In the genomic region with DNA sequence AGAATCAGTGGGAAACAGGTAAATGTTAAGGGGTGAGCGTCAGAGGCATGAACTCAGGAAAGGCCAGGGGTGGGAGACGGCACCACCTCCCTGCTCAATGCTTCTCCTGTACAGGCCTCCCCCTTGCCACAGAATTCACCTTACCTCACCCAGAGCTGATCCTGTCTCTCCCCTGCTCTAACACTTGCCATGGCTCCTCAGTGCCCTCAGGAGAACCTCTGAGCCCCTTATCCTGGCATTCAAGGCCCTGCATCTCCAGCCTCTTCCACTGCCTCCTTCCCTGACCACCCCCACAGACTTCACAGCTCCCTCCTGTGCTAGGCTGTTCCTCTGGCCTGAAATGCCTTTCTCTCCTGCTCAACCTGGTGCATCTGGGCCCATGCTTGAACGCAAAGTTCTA, we compare ENCODE assay signal across 1 cellular context.
TF ChIP-seq lines count a peak whose summit lies in the region.

No MANE protein-coding gene starts in this region.

TF ChIP-seq in K562, 482 proteins besides CTCF, POLR2A, EP300 and RAD21:
- no peak for TF ChIP-seq REST (CRISPR knock-in tag; IDR thresholded peaks at IDR 0.05; ENCODE audit: low read depth)
- no peak for TF ChIP-seq POLR3G (IDR thresholded peaks at IDR 0.05; ENCODE audit: extremely low read depth, insufficient read length, insufficient replicate concordance)
- TF ChIP-seq, protein P1, sequence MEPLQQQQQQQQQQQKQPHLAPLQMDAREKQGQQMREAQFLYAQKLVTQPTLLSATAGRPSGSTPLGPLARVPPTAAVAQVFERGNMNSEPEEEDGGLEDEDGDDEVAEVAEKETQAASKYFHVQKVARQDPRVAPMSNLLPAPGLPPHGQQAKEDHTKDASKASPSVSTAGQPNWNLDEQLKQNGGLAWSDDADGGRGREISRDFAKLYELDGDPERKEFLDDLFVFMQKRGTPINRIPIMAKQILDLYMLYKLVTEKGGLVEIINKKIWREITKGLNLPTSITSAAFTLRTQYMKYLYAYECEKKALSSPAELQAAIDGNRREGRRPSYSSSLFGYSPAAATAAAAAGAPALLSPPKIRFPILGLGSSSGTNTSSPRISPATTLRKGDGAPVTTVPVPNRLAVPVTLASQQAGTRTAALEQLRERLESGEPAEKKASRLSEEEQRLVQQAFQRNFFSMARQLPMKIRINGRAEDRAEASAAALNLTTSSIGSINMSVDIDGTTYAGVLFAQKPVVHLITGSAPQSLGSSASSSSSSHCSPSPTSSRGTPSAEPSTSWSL (CRISPR knock-in tag; IDR thresholded peaks at IDR 0.05; ENCODE audit: borderline replicate concordance), result no peak
- no peak for TF ChIP-seq SIN3A (IDR thresholded peaks at IDR 0.05; ENCODE audit: borderline replicate concordance in 2 of 2, control insufficient read depth in 1 of 2, low read depth in 2 of 2, low read length in 2 of 2)
- no peak for TF ChIP-seq MYC (IDR thresholded peaks at IDR 0.05; ENCODE audit: low read depth, low read length)
- no peak for TF ChIP-seq MYC (CRISPR knock-in tag; IDR thresholded peaks at IDR 0.05; ENCODE audit: borderline replicate concordance, low read depth)
- TF ChIP-seq TEAD1 (CRISPR knock-in tag; IDR thresholded peaks at IDR 0.05), result no peak
- no peak for TF ChIP-seq OTX1 (CRISPR knock-in tag; IDR thresholded peaks at IDR 0.05)
- no peak for TF ChIP-seq SMC3 (conservative IDR thresholded peaks at IDR 0.05; ENCODE audit: insufficient read depth, low read depth, low read length)
- no peak for TF ChIP-seq L3MBTL2 (IDR thresholded peaks at IDR 0.05)
- no peak for TF ChIP-seq PYGO2 (tag; IDR thresholded peaks at IDR 0.05)
- TF ChIP-seq SMAD3 (CRISPR knock-in tag; conservative IDR thresholded peaks at IDR 0.05), result no peak
